ENCODE assay signal across 1 cellular context in the genomic region with DNA sequence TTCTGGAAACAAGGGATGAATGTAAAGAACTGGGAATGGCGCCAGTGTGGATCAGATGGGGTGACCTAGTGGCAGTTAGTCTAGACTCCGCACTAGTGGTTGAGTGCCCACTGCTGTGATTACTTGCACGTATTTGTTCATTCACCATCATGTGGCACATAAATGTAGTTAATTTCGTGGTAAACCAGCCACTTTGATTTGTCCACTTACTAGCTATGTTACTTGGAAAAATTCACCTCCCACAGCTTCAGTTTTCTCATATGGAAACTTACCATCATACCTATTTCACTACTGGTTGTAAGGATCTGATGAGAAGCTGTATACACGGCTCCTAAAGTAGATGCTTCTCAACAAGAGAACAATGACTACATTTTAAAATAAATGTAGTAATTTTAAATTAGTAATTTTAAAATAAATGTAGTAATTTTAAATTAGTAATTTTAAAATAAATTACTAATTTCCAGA.
TF ChIP-seq lines count a peak whose summit lies in the region.

No MANE protein-coding gene starts in this region.

TF ChIP-seq in H1, 55 proteins besides CTCF, POLR2A, EP300 and RAD21 (continued from another document):
- TF ChIP-seq CBX5 (IDR thresholded peaks at IDR 0.05; ENCODE audit: low read depth, low read length), result no peak
- no peak for TF ChIP-seq RFX5 (IDR thresholded peaks at IDR 0.05; ENCODE audit: borderline replicate concordance, low read depth, low read length)
- TF ChIP-seq RBBP5 (IDR thresholded peaks at IDR 0.05; ENCODE audit: borderline replicate concordance, low read depth, low read length), result no peak
- no peak for TF ChIP-seq CBX8 (IDR thresholded peaks at IDR 0.05; ENCODE audit: borderline replicate concordance, low read depth, low read length)
- no peak for TF ChIP-seq CTBP2 (IDR thresholded peaks at IDR 0.05; ENCODE audit: borderline replicate concordance, insufficient read depth, insufficient read length, low read length)
TF ChIP-seq in H1: peak in this region for 0.
